In the genomic region with DNA sequence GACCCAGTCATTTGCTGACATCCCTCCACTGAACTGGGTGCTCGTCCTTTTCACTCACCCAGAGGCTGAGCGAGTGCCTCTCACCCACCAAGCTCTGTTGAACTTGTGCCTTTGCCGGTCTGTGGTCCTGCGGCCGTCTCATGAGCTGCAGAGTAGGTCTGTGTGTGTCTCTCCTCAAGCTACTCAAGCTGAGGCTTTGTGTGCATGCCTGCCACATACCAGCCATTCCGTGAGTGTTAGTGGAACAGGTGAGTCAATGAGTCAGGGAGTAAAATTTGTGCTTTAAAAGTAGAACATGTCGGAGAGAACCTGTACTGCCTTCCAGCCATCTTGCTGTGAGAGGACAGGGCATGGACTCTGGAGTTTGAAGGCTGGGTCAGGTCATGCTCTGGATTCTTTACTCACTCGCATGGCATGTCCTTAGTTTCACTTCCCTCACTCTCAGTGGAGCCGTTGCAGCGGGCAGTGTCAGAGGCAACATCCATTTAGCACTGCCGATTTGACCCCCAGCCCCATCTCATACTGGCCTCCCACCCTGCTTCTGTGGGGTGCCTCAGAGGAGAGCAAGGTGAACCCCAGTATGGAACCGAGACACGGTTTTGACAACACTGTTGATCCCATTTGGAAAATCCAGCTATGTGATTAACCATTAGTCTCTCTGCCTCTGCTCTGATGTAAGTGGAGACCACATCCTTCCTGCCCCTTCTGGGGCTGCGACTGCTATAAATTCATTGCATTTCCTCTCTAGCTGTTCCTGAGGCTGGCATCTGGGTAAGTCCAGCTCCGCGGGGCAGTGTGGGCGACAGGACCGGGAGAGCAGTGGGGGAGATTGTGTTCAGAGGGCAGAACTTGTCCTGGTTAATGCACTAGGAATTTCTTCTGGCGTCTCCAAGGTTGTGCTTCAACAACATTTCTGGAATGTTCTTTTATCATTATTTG, we compare ENCODE assay signal across 1 cellular context.
TF ChIP-seq lines count a peak whose summit lies in the region.

A gene (plus strand): TSS at position 751 of the 939 bp plus-strand sequence. CDS start 2,628 bp downstream, outside the sequence.

TF ChIP-seq in K562, 482 proteins besides CTCF, POLR2A, EP300 and RAD21 (continued from another document):
- TF ChIP-seq, protein P1, sequence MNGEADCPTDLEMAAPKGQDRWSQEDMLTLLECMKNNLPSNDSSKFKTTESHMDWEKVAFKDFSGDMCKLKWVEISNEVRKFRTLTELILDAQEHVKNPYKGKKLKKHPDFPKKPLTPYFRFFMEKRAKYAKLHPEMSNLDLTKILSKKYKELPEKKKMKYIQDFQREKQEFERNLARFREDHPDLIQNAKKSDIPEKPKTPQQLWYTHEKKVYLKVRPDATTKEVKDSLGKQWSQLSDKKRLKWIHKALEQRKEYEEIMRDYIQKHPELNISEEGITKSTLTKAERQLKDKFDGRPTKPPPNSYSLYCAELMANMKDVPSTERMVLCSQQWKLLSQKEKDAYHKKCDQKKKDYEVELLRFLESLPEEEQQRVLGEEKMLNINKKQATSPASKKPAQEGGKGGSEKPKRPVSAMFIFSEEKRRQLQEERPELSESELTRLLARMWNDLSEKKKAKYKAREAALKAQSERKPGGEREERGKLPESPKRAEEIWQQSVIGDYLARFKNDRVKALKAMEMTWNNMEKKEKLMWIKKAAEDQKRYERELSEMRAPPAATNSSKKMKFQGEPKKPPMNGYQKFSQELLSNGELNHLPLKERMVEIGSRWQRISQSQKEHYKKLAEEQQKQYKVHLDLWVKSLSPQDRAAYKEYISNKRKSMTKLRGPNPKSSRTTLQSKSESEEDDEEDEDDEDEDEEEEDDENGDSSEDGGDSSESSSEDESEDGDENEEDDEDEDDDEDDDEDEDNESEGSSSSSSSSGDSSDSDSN (IDR thresholded peaks at IDR 0.05; ENCODE audit: borderline replicate concordance in 1 of 2, low read depth in 2 of 2, low read length in 2 of 2), result no peak
- TF ChIP-seq ZNF140 (CRISPR knock-in tag; IDR thresholded peaks at IDR 0.05) (no peak), RBM15 (IDR thresholded peaks at IDR 0.05; ENCODE audit: insufficient read depth, low read length) (no peak), HMGN3 (IDR thresholded peaks at IDR 0.05; ENCODE audit: borderline replicate concordance, extremely low read depth, insufficient read length, low read depth, low read length) (no peak), BCL6 (CRISPR knock-in tag; IDR thresholded peaks at IDR 0.05) (no peak), MYC (IDR thresholded peaks at IDR 0.05; ENCODE audit: low read depth, low read length) (no peak), MYC (CRISPR knock-in tag; IDR thresholded peaks at IDR 0.05; ENCODE audit: borderline replicate concordance, low read depth) (no peak), NR2C1 (IDR thresholded peaks at IDR 0.05) (no peak), NR2C1 (tag; IDR thresholded peaks at IDR 0.05) (no peak), ZNF384 (IDR thresholded peaks at IDR 0.05; ENCODE audit: low read depth, low read length) (no peak), PHF8 (IDR thresholded peaks at IDR 0.05; ENCODE audit: borderline replicate concordance, low read length) (no peak)
- TF ChIP-seq, protein P2, sequence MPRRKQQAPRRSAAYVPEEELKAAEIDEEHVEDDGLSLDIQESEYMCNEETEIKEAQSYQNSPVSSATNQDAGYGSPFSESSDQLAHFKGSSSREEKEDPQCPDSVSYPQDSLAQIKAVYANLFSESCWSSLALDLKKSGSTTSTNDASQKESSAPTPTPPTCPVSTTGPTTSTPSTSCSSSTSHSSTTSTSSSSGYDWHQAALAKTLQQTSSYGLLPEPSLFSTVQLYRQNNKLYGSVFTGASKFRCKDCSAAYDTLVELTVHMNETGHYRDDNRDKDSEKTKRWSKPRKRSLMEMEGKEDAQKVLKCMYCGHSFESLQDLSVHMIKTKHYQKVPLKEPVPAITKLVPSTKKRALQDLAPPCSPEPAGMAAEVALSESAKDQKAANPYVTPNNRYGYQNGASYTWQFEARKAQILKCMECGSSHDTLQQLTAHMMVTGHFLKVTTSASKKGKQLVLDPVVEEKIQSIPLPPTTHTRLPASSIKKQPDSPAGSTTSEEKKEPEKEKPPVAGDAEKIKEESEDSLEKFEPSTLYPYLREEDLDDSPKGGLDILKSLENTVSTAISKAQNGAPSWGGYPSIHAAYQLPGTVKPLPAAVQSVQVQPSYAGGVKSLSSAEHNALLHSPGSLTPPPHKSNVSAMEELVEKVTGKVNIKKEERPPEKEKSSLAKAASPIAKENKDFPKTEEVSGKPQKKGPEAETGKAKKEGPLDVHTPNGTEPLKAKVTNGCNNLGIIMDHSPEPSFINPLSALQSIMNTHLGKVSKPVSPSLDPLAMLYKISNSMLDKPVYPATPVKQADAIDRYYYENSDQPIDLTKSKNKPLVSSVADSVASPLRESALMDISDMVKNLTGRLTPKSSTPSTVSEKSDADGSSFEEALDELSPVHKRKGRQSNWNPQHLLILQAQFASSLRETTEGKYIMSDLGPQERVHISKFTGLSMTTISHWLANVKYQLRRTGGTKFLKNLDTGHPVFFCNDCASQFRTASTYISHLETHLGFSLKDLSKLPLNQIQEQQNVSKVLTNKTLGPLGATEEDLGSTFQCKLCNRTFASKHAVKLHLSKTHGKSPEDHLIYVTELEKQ (CRISPR knock-in tag; IDR thresholded peaks at IDR 0.05), result no peak
- TF ChIP-seq, protein P3, sequence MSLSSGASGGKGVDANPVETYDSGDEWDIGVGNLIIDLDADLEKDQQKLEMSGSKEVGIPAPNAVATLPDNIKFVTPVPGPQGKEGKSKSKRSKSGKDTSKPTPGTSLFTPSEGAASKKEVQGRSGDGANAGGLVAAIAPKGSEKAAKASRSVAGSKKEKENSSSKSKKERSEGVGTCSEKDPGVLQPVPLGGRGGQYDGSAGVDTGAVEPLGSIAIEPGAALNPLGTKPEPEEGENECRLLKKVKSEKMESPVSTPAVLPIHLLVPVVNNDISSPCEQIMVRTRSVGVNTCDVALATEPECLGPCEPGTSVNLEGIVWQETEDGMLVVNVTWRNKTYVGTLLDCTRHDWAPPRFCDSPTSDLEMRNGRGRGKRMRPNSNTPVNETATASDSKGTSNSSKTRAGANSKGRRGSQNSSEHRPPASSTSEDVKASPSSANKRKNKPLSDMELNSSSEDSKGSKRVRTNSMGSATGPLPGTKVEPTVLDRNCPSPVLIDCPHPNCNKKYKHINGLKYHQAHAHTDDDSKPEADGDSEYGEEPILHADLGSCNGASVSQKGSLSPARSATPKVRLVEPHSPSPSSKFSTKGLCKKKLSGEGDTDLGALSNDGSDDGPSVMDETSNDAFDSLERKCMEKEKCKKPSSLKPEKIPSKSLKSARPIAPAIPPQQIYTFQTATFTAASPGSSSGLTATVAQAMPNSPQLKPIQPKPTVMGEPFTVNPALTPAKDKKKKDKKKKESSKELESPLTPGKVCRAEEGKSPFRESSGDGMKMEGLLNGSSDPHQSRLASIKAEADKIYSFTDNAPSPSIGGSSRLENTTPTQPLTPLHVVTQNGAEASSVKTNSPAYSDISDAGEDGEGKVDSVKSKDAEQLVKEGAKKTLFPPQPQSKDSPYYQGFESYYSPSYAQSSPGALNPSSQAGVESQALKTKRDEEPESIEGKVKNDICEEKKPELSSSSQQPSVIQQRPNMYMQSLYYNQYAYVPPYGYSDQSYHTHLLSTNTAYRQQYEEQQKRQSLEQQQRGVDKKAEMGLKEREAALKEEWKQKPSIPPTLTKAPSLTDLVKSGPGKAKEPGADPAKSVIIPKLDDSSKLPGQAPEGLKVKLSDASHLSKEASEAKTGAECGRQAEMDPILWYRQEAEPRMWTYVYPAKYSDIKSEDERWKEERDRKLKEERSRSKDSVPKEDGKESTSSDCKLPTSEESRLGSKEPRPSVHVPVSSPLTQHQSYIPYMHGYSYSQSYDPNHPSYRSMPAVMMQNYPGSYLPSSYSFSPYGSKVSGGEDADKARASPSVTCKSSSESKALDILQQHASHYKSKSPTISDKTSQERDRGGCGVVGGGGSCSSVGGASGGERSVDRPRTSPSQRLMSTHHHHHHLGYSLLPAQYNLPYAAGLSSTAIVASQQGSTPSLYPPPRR (CRISPR knock-in tag; IDR thresholded peaks at IDR 0.05; ENCODE audit: borderline replicate concordance), result no peak
- TF ChIP-seq, protein P4, sequence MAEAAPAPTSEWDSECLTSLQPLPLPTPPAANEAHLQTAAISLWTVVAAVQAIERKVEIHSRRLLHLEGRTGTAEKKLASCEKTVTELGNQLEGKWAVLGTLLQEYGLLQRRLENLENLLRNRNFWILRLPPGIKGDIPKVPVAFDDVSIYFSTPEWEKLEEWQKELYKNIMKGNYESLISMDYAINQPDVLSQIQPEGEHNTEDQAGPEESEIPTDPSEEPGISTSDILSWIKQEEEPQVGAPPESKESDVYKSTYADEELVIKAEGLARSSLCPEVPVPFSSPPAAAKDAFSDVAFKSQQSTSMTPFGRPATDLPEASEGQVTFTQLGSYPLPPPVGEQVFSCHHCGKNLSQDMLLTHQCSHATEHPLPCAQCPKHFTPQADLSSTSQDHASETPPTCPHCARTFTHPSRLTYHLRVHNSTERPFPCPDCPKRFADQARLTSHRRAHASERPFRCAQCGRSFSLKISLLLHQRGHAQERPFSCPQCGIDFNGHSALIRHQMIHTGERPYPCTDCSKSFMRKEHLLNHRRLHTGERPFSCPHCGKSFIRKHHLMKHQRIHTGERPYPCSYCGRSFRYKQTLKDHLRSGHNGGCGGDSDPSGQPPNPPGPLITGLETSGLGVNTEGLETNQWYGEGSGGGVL (CRISPR knock-in tag; IDR thresholded peaks at IDR 0.05), result no peak
- TF ChIP-seq, protein P5, sequence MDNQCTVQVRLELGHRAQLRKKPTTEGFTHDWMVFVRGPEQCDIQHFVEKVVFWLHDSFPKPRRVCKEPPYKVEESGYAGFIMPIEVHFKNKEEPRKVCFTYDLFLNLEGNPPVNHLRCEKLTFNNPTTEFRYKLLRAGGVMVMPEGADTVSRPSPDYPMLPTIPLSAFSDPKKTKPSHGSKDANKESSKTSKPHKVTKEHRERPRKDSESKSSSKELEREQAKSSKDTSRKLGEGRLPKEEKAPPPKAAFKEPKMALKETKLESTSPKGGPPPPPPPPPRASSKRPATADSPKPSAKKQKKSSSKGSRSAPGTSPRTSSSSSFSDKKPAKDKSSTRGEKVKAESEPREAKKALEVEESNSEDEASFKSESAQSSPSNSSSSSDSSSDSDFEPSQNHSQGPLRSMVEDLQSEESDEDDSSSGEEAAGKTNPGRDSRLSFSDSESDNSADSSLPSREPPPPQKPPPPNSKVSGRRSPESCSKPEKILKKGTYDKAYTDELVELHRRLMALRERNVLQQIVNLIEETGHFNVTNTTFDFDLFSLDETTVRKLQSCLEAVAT (IDR thresholded peaks at IDR 0.05), result no peak
- TF ChIP-seq, protein P6, sequence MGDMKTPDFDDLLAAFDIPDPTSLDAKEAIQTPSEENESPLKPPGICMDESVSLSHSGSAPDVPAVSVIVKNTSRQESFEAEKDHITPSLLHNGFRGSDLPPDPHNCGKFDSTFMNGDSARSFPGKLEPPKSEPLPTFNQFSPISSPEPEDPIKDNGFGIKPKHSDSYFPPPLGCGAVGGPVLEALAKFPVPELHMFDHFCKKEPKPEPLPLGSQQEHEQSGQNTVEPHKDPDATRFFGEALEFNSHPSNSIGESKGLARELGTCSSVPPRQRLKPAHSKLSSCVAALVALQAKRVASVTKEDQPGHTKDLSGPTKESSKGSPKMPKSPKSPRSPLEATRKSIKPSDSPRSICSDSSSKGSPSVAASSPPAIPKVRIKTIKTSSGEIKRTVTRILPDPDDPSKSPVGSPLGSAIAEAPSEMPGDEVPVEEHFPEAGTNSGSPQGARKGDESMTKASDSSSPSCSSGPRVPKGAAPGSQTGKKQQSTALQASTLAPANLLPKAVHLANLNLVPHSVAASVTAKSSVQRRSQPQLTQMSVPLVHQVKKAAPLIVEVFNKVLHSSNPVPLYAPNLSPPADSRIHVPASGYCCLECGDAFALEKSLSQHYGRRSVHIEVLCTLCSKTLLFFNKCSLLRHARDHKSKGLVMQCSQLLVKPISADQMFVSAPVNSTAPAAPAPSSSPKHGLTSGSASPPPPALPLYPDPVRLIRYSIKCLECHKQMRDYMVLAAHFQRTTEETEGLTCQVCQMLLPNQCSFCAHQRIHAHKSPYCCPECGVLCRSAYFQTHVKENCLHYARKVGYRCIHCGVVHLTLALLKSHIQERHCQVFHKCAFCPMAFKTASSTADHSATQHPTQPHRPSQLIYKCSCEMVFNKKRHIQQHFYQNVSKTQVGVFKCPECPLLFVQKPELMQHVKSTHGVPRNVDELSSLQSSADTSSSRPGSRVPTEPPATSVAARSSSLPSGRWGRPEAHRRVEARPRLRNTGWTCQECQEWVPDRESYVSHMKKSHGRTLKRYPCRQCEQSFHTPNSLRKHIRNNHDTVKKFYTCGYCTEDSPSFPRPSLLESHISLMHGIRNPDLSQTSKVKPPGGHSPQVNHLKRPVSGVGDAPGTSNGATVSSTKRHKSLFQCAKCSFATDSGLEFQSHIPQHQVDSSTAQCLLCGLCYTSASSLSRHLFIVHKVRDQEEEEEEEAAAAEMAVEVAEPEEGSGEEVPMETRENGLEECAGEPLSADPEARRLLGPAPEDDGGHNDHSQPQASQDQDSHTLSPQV (IDR thresholded peaks at IDR 0.05), result no peak
- TF ChIP-seq, protein P7, sequence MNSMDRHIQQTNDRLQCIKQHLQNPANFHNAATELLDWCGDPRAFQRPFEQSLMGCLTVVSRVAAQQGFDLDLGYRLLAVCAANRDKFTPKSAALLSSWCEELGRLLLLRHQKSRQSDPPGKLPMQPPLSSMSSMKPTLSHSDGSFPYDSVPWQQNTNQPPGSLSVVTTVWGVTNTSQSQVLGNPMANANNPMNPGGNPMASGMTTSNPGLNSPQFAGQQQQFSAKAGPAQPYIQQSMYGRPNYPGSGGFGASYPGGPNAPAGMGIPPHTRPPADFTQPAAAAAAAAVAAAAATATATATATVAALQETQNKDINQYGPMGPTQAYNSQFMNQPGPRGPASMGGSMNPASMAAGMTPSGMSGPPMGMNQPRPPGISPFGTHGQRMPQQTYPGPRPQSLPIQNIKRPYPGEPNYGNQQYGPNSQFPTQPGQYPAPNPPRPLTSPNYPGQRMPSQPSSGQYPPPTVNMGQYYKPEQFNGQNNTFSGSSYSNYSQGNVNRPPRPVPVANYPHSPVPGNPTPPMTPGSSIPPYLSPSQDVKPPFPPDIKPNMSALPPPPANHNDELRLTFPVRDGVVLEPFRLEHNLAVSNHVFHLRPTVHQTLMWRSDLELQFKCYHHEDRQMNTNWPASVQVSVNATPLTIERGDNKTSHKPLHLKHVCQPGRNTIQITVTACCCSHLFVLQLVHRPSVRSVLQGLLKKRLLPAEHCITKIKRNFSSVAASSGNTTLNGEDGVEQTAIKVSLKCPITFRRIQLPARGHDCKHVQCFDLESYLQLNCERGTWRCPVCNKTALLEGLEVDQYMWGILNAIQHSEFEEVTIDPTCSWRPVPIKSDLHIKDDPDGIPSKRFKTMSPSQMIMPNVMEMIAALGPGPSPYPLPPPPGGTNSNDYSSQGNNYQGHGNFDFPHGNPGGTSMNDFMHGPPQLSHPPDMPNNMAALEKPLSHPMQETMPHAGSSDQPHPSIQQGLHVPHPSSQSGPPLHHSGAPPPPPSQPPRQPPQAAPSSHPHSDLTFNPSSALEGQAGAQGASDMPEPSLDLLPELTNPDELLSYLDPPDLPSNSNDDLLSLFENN (IDR thresholded peaks at IDR 0.05; ENCODE audit: low read depth in 2 of 2, low read length in 2 of 2), result no peak
